In the genomic region with DNA sequence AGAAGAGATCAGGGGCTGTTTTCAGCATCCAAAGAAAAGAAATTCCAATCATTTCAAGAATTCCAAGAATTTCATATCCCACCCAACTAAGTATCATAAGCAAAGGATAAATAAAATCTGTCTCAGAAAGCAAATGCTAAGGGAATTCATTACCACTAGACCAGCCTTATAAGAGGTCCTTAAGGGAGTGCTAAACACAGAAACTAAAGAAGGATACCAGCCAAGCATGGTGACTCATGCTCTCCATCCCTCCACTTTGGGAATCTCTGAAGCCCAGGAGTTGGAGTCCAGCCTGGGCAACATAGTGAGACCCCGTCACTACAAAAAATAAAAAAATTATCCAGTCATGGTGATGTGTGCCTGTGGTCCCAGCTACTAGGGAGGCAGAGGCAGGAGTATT, we compare ENCODE assay signal across 11 cellular contexts.
"Had no signal": no experiment of that assay in that cellular context is flagged by ENCODE, and none has a peak within 500 bp of the region (broad histone marks: within the 10 kb centered on the region; RNA-seq: fewer than 3 reads in every experiment).

No MANE protein-coding gene starts in this region.

- H3K4me1 Mint-ChIP-seq: activated CD4-positive, alpha-beta T cell treated with anti-CD3 and anti-CD28 coated beads for 36 hours; memory B cell; stimulated activated effector memory CD8-positive, alpha-beta T cell treated with anti-CD3 and anti-CD28 coated beads, Interleukin-12 subunit alpha, Interleukin-12 subunit beta, amount 100 ng/mL, for 72 hours had no signal

- H3K27ac Mint-ChIP-seq: activated CD4-positive, alpha-beta T cell treated with anti-CD3 and anti-CD28 coated beads for 36 hours; activated T-helper 1 cell treated with anti-CD3 and anti-CD28 coated beads, Interleukin-12 subunit alpha, Interleukin-12 subunit beta, Interleukin-2, Interleukin-4 antibody, amounts not matched to agents 30 ng/mL and 10 ng/mL and 1 ng/mL, durations not matched to agents 14 hours and 24 hours and 36 hours; memory B cell; natural killer cell treated with Interleukin-12 subunit alpha and Interleukin-12 subunit beta and Interleukin-15 and Interleukin-18, amount 100 ng/mL, for 72 hours; stimulated activated effector memory CD8-positive, alpha-beta T cell treated with anti-CD3 and anti-CD28 coated beads, Interleukin-12 subunit alpha, Interleukin-12 subunit beta, amount 100 ng/mL, for 72 hours had no signal

- ATAC-seq: activated CD4-positive, alpha-beta T cell treated with anti-CD3 and anti-CD28 coated beads for 36 hours; stimulated activated effector memory CD8-positive, alpha-beta T cell treated with anti-CD3 and anti-CD28 coated beads, Interleukin-12 subunit alpha, Interleukin-12 subunit beta, amount 100 ng/mL, for 72 hours had no signal

- H3K36me3 Mint-ChIP-seq: natural killer cell treated with Interleukin-12 subunit alpha and Interleukin-12 subunit beta and Interleukin-15 and Interleukin-18, amount 100 ng/mL, for 72 hours; stimulated activated effector memory CD8-positive, alpha-beta T cell treated with anti-CD3 and anti-CD28 coated beads, Interleukin-12 subunit alpha, Interleukin-12 subunit beta, amount 100 ng/mL, for 72 hours had no signal

- DNase-seq: activated CD4-positive, alpha-beta T cell treated with anti-CD3 and anti-CD28 coated beads for 36 hours; activated naive CD4-positive, alpha-beta T cell; left ventricle myocardium inferior; T1000; tibial artery; uterus had no signal

- H3K4me3 Mint-ChIP-seq: activated CD4-positive, alpha-beta T cell treated with anti-CD3 and anti-CD28 coated beads for 36 hours; activated T-helper 1 cell treated with anti-CD3 and anti-CD28 coated beads, Interleukin-12 subunit alpha, Interleukin-12 subunit beta, Interleukin-2, Interleukin-4 antibody, amounts not matched to agents 30 ng/mL and 10 ng/mL and 1 ng/mL, durations not matched to agents 14 hours and 24 hours and 36 hours; memory B cell; natural killer cell treated with Interleukin-12 subunit alpha and Interleukin-12 subunit beta and Interleukin-15 and Interleukin-18, amount 100 ng/mL, for 72 hours; stimulated activated effector memory CD8-positive, alpha-beta T cell treated with anti-CD3 and anti-CD28 coated beads, Interleukin-12 subunit alpha, Interleukin-12 subunit beta, amount 100 ng/mL, for 72 hours had no signal

- H3K9me3 Mint-ChIP-seq: activated T-helper 1 cell treated with anti-CD3 and anti-CD28 coated beads, Interleukin-12 subunit alpha, Interleukin-12 subunit beta, Interleukin-2, Interleukin-4 antibody, amounts not matched to agents 30 ng/mL and 10 ng/mL and 1 ng/mL, durations not matched to agents 14 hours and 24 hours and 36 hours; memory B cell; natural killer cell treated with Interleukin-12 subunit alpha and Interleukin-12 subunit beta and Interleukin-15 and Interleukin-18, amount 100 ng/mL, for 72 hours; stimulated activated effector memory CD8-positive, alpha-beta T cell treated with anti-CD3 and anti-CD28 coated beads, Interleukin-12 subunit alpha, Interleukin-12 subunit beta, amount 100 ng/mL, for 72 hours had no signal

- H3K4me3 ChIP-seq: ascending aorta, left ventricle myocardium inferior, tibial artery, uterus had no signal

- H3K27me3 Mint-ChIP-seq: activated CD4-positive, alpha-beta T cell treated with anti-CD3 and anti-CD28 coated beads for 36 hours had no signal
